ENCODE assay signal across 23 cellular contexts in the genomic region with DNA sequence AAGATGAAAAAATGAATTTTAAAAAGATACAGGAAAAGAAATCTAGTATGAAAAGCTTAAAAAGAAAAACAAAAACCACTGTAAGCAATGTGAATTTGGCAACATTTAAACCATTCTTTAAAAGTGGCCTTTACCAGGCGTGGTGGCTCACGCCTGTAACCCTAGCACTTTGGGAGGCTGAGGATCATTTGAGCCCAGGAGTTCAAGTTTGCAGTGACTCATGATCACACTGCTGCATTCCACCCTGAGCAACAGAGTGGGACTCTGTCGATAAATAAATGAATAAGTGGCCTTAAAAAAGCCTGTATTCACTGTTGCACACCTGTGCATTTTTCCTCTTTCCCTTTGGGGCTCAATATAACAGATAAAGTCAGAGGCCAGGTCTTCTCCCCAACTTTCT.
DNase-seq lines count a peak whose midpoint lies in the region; ATAC-seq and TF ChIP-seq lines count a peak whose summit lies in the region.
"Had no signal": no experiment of that assay in that cellular context is flagged by ENCODE, and none has a peak within 500 bp of the region (broad histone marks: within the 10 kb centered on the region; RNA-seq: fewer than 3 reads in every experiment).

No MANE protein-coding gene starts in this region.

- in situ Hi-C loops in gastrocnemius medialis (cut with MboI; ENCODE audit: low sequenced_read_pairs in 4 of 4) = no loop called here

- CTCF ChIA-PET in CD8-positive, alpha-beta T cell (lab: Charles Lee) = interaction anchor here (1.0 kb wide), 1 partner anchor 135 kb away, joined by 6 read pairs; no protein-coding TSS in a partner anchor
- CTCF ChIA-PET in GM10248 (lab: Yijun Ruan, JAX) = no interaction called here

- no peak for TF ChIP-seq CTCF in CD8-positive, alpha-beta T cell (IDR thresholded peaks at IDR 0.05)
- no peak for TF ChIP-seq CTCF in OCI-LY3 (IDR thresholded peaks at IDR 0.05; ENCODE audit: low read depth, low read length)
- TF ChIP-seq CTCF in dorsolateral prefrontal cortex (IDR thresholded peaks at IDR 0.05 in 54 of 56, conservative IDR thresholded peaks at IDR 0.05 in 2 of 56; ENCODE audit: low read depth in 1 of 56, partially characterized antibody in 56 of 56) = no peak
- TF ChIP-seq CTCF in gastrocnemius medialis (IDR thresholded peaks at IDR 0.05 in 4 of 5, conservative IDR thresholded peaks at IDR 0.05 in 1 of 5) = no peak
- no peak for TF ChIP-seq CTCF in Peyer's patch (IDR thresholded peaks at IDR 0.05)
- no peak for TF ChIP-seq CTCF in GM10248 (IDR thresholded peaks at IDR 0.05; ENCODE audit: control extremely low read depth, extremely low read depth, low read depth, missing control alignments)

- no peak overlapping the region for H2AFZ ChIP-seq in OCI-LY3 (ENCODE audit: low read depth, low read length)

- H3K4me3 Mint-ChIP-seq in CD8-positive, alpha-beta T cell = peak overlapping the region; percentile 40
- H3K4me3 Mint-ChIP-seq: immature natural killer cell, mesothelial cell of epicardium, natural killer cell had no signal

- TF ChIP-seq POLR2A in gastrocnemius medialis (IDR thresholded peaks at IDR 0.05) = no peak
- TF ChIP-seq POLR2A in erythroblast (IDR thresholded peaks at IDR 0.05; ENCODE audit: low read length) = no peak
- TF ChIP-seq POLR2A in Peyer's patch (IDR thresholded peaks at IDR 0.05) = no peak

- no peak for DNase-seq in CD8-positive, alpha-beta T cell
- no peak for DNase-seq in dorsolateral prefrontal cortex
- DNase-seq in gastrocnemius medialis = no peak
- DNase-seq in erythroblast (lab: John Stamatoyannopoulos, UW) = no peak
- no peak for DNase-seq in Peyer's patch
- DNase-seq in GM10248 (ENCODE audit: extremely low spot score) = no peak
- DNase-seq: aorta; hypothalamus; immature natural killer cell; left lung; natural killer cell; NCI-H1436; NCI-H2081 treated with DMSO at 0.1 percent for 48 hours; NCI-H345; NCI-H82; OCI-M1; stimulated activated CD4-positive, alpha-beta T cell treated with anti-CD3 and anti-CD28 coated beads, Interleukin-2, amount 100 ng/mL, for 48 hours had no signal

- peak overlapping the region; percentile 32; the same call in 1 of the 2 replicates for H3K4me2 ChIP-seq in OCI-LY3 (ENCODE audit: low read length)

- no peak overlapping the region for H3K27ac ChIP-seq in CD8-positive, alpha-beta T cell (ENCODE audit: low read depth, low read length)
- H3K27ac ChIP-seq in OCI-LY3 (ENCODE audit: low read length) (peak overlapping the region; percentile 57), dorsolateral prefrontal cortex (peak overlapping the region in 43 of 59 donors; percentile 3 to 98 (median 65)), gastrocnemius medialis (peak overlapping the region; percentile 73 to 81 (median 77)), Peyer's patch (no peak overlapping the region)
- H3K27ac ChIP-seq: C4-2B, HL-60, left lung, thoracic aorta had no signal

- no peak overlapping the region for H3K4me3 ChIP-seq in CD8-positive, alpha-beta T cell (ENCODE audit: low read depth, low read length)
- no peak overlapping the region for H3K4me3 ChIP-seq in OCI-LY3 (ENCODE audit: low read length)
- H3K4me3 ChIP-seq in dorsolateral prefrontal cortex = no peak overlapping the region
- H3K4me3 ChIP-seq in gastrocnemius medialis = no peak overlapping the region
- no peak overlapping the region for H3K4me3 ChIP-seq in Peyer's patch
- H3K4me3 ChIP-seq: left lung, thoracic aorta had no signal

- peaks cover 53% of the 10 kb centered on the region for H4K20me1 ChIP-seq in OCI-LY3 (ENCODE audit: insufficient read depth, low read length)

- no peaks in the 10 kb centered on the region for H3K9me3 Mint-ChIP-seq in CD8-positive, alpha-beta T cell
- H3K9me3 Mint-ChIP-seq: immature natural killer cell, mesothelial cell of epicardium, natural killer cell had no signal

- no peaks in the 10 kb centered on the region for H3K27me3 ChIP-seq in CD8-positive, alpha-beta T cell (ENCODE audit: insufficient read depth, low read length)
- H3K27me3 ChIP-seq in OCI-LY3 (ENCODE audit: low read depth, low read length) (no peaks in the 10 kb centered on the region), dorsolateral prefrontal cortex (no peaks in the 10 kb centered on the region), gastrocnemius medialis (no peaks in the 10 kb centered on the region), Peyer's patch (no peaks in the 10 kb centered on the region)
- H3K27me3 ChIP-seq: left lung had no signal

- no peaks in the 10 kb centered on the region for H3K36me3 ChIP-seq in CD8-positive, alpha-beta T cell (ENCODE audit: insufficient read depth, low read length)
- peaks cover 32% of the 10 kb centered on the region for H3K36me3 ChIP-seq in OCI-LY3 (replicated peaks; ENCODE audit: low read depth, low read length)
- no peaks in the 10 kb centered on the region for H3K36me3 ChIP-seq in gastrocnemius medialis
- H3K36me3 ChIP-seq in Peyer's patch = no peaks in the 10 kb centered on the region
- H3K36me3 ChIP-seq: left lung, thoracic aorta had no signal

- peaks cover 96% of the 10 kb centered on the region for H3K79me2 ChIP-seq in OCI-LY3 (ENCODE audit: low read length)

- H3K4me1 Mint-ChIP-seq in CD8-positive, alpha-beta T cell (ENCODE audit: low read depth) = peaks cover 52% of the 10 kb centered on the region

- POLR2A ChIA-PET in CD8-positive, alpha-beta T cell (lab: Charles Lee) = no interaction called here
- POLR2A ChIA-PET in GM10248 (lab: Yijun Ruan, JAX) = no interaction called here

- H3K9ac ChIP-seq in OCI-LY3 (ENCODE audit: low read length) = no peak overlapping the region

- no peaks in the 10 kb centered on the region for H3K27me3 Mint-ChIP-seq in CD8-positive, alpha-beta T cell (ENCODE audit: low read depth)

- H3K27ac Mint-ChIP-seq in CD8-positive, alpha-beta T cell = peak overlapping the region; percentile 75
- H3K27ac Mint-ChIP-seq: mesothelial cell of epicardium, natural killer cell had no signal

- intact Hi-C loops in CD8-positive, alpha-beta T cell (cut with DNase I, micrococcal nuclease) = loop anchor here in 1 of 2 experiments (5.0 kb wide), 1 partner anchor 70 kb away; a partner anchor contains a TSS
- intact Hi-C loops in dorsolateral prefrontal cortex (cut with DNase I) = no loop called here
- intact Hi-C loops in gastrocnemius medialis (cut with DNase I; ENCODE audit: low total_unique reads) = loop anchor here (5.0 to 10.0 kb wide), 2 partner anchors 70 to 282 kb away; a partner anchor contains a TSS

- no peak for ATAC-seq in CD8-positive, alpha-beta T cell
- peak; percentile 38 to 62 for ATAC-seq in gastrocnemius medialis
- ATAC-seq: left lung, natural killer cell, SK-N-SH treated with all-trans-retinoic acid at 6 μM for 48 hours had no signal

- H3K4me1 ChIP-seq in CD8-positive, alpha-beta T cell (ENCODE audit: insufficient read depth, low read length) = peaks cover 37% of the 10 kb centered on the region
- peaks cover 92% of the 10 kb centered on the region for H3K4me1 ChIP-seq in OCI-LY3 (ENCODE audit: low read length)
- H3K4me1 ChIP-seq in gastrocnemius medialis = peaks cover 84 to 91% of the 10 kb centered on the region in 2 donors
- H3K4me1 ChIP-seq in Peyer's patch = peaks cover 0 to 7% (median 3%) of the 10 kb centered on the region in 4 donors

- peaks cover 9% of the 10 kb centered on the region for H3K36me3 Mint-ChIP-seq in CD8-positive, alpha-beta T cell
- H3K36me3 Mint-ChIP-seq: immature natural killer cell, mesothelial cell of epicardium, natural killer cell had no signal

- no peaks in the 10 kb centered on the region for H3K9me3 ChIP-seq in CD8-positive, alpha-beta T cell (ENCODE audit: low read length)
- H3K9me3 ChIP-seq in OCI-LY3 (ENCODE audit: insufficient read depth, low read length) = no peaks in the 10 kb centered on the region
- no peaks in the 10 kb centered on the region for H3K9me3 ChIP-seq in gastrocnemius medialis
- no peaks in the 10 kb centered on the region for H3K9me3 ChIP-seq in Peyer's patch
- H3K9me3 ChIP-seq: left lung, thoracic aorta had no signal

Comparison
In these comparisons a context has a peak if more than half of its experiments do, and no peak if none do; other contexts are left out.
1. H3K27ac ChIP-seq: peak in OCI-LY3 (single experiment), dorsolateral prefrontal cortex (43 of 59) and gastrocnemius medialis (4 of 4); none in CD8-positive, alpha-beta T cell (single experiment) and Peyer's patch (0 of 4).